ENCODE assay signal across 15 cellular contexts in the genomic region with DNA sequence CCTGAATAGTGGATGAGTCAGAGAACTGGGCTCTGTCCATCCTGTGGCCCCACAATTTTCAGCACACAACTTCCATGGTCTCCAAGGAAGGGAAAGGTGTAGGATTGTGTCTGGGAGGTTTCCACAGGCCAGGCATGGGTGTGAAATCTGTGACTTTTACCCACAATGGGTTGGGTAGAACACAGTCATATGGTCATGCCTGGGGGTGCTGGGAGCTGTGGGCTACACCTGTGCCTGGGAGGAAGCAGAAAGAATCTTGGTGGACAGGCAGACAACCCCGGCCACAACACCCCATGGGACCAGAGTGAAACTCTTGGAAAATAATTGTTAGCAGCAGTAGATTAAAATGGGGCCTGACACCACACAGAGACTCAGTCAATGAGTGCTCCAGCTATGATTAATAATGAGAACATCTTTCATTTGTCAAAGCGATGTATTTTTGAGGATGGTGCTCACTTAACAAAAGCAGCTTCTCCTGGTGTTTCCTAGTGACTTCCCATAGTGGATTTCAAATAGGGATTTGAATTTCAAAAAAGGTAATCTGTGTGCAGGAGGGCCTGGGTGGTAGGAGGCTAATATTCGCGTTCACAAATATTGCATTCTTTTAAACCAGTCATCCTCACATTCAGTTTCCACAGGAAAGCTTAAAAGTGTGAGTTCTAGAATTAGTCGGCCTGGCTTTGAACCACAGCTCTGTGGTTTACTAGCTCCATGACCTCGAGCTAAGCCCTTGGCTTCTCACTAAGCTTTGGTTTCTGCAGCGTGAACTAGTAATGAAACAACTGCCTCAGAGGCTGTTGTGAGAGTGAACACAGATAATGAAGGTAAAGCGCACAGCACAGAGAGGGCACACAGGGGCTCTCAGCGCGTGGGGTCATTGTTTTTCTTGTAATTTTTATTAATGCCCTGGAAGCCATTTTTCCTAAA.
"Had no signal": no experiment of that assay in that cellular context is flagged by ENCODE, and none has a peak within 500 bp of the region (broad histone marks: within the 10 kb centered on the region; RNA-seq: fewer than 3 reads in every experiment).

No MANE protein-coding gene starts in this region.

- H3K4me3 ChIP-seq: ascending aorta, esophagus squamous epithelium, lung, smooth muscle cell, tibial nerve had no signal

- H3K4me1 Mint-ChIP-seq: activated naive CD8-positive, alpha-beta T cell treated with anti-CD3 and anti-CD28 coated beads, Interleukin-2, amount 10 ng/mL, durations not matched to agents 7 days and 5 days; WTC11 had no signal

- ATAC-seq: left cardiac atrium, right cardiac atrium, WTC11 had no signal

- H3K9me3 Mint-ChIP-seq: activated naive CD8-positive, alpha-beta T cell treated with anti-CD3 and anti-CD28 coated beads, Interleukin-2, amount 10 ng/mL, durations not matched to agents 7 days and 5 days; activated T-helper 2 cell treated with anti-CD3 and anti-CD28 coated beads, Interferon-gamma antibody, Interleukin-2, Interleukin-4, amounts not matched to agents 10 μg/mL and 5 μg/mL and 100 μg/mL, durations not matched to agents 14 hours and 24 hours and 36 hours; T-helper 1 cell treated with Interleukin-12 subunit alpha and Interleukin-12 subunit beta and Interleukin-4 antibody, amounts not matched to agents 30 μg/mL and 1 μg/mL, for 36 hours; WTC11 had no signal

- DNase-seq: activated naive CD8-positive, alpha-beta T cell treated with anti-CD3 and anti-CD28 coated beads, Interleukin-2, amount 10 ng/mL, durations not matched to agents 7 days and 5 days; esophagus squamous epithelium; foreskin fibroblast; glutamatergic neuron; left cardiac atrium; midbrain; right cardiac atrium had no signal

- H3K4me3 Mint-ChIP-seq: activated naive CD8-positive, alpha-beta T cell treated with anti-CD3 and anti-CD28 coated beads, Interleukin-2, amount 10 ng/mL, durations not matched to agents 7 days and 5 days; T-helper 1 cell treated with Interleukin-12 subunit alpha and Interleukin-12 subunit beta and Interleukin-4 antibody, amounts not matched to agents 30 μg/mL and 1 μg/mL, for 36 hours; WTC11 had no signal

- H3K27ac Mint-ChIP-seq: activated naive CD8-positive, alpha-beta T cell treated with anti-CD3 and anti-CD28 coated beads, Interleukin-2, amount 10 ng/mL, durations not matched to agents 7 days and 5 days; activated T-helper 2 cell treated with anti-CD3 and anti-CD28 coated beads, Interferon-gamma antibody, Interleukin-2, Interleukin-4, amounts not matched to agents 10 μg/mL and 5 μg/mL and 100 μg/mL, durations not matched to agents 14 hours and 24 hours and 36 hours; progenitor cell of endocrine pancreas; T-helper 1 cell treated with Interleukin-12 subunit alpha and Interleukin-12 subunit beta and Interleukin-4 antibody, amounts not matched to agents 30 μg/mL and 1 μg/mL, for 36 hours; WTC11 had no signal

- H3K36me3 Mint-ChIP-seq: activated naive CD8-positive, alpha-beta T cell treated with anti-CD3 and anti-CD28 coated beads, Interleukin-2, amount 10 ng/mL, durations not matched to agents 7 days and 5 days; WTC11 had no signal
